1 cellular context compared by ENCODE assay signal in the genomic region with DNA sequence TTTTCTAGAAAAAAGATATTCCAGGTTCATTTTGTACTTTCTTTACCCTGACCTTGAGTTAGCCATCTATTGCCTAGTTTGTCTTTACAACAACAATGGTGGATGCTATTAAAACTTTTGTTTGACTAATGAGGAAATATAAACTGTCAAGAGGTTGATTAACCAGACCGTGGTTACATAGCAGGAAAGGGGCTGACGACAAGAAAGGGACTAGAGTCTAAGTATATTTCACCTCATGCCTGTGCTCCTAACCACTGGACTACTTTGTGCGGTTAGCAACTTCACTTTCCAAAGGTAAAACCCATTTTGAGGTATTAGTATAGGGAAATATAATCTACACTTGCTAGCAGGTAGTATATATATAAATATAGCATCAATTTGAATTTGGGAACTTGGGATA.
TF ChIP-seq lines count a peak whose summit lies in the region.

No MANE protein-coding gene starts in this region.

TF ChIP-seq in IMR-90, 13 proteins besides CTCF, POLR2A, EP300 and RAD21:
- TF ChIP-seq CHD1 (IDR thresholded peaks at IDR 0.05; ENCODE audit: low read depth, low read length): no peak
- TF ChIP-seq, protein P1, sequence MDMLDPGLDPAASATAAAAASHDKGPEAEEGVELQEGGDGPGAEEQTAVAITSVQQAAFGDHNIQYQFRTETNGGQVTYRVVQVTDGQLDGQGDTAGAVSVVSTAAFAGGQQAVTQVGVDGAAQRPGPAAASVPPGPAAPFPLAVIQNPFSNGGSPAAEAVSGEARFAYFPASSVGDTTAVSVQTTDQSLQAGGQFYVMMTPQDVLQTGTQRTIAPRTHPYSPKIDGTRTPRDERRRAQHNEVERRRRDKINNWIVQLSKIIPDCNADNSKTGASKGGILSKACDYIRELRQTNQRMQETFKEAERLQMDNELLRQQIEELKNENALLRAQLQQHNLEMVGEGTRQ (IDR thresholded peaks at IDR 0.05; ENCODE audit: low read depth, low read length): no peak
- no peak for TF ChIP-seq NFE2L2 (IDR thresholded peaks at IDR 0.05; ENCODE audit: low read depth, low read length)
- TF ChIP-seq FOS (IDR thresholded peaks at IDR 0.05; ENCODE audit: low read depth, low read length): no peak
- TF ChIP-seq MAFK (IDR thresholded peaks at IDR 0.05; ENCODE audit: low read depth, low read length): no peak
